Comparison of ENCODE assay signal across 8 cellular contexts in the genomic region with DNA sequence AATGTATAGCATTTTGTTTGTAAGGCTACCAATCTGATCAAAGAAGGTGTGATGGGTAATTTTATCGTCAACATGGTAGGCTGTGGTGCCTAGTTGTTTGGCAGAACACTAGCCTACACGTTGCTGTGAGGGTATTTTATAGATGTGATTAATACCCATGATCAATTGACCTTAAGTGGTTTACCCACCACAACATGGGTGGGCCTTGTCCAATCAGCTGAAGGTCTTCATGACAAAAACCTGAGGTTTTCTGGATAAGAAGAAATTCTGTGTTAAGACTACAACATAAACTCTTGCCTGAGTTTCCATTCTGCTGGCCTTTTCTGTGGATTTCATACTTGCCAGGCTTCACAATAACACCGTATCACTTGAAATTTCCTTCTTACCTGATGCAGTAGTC.
"Had no signal": no experiment of that assay in that cellular context is flagged by ENCODE, and none has a peak within 500 bp of the region (broad histone marks: within the 10 kb centered on the region; RNA-seq: fewer than 3 reads in every experiment).

No MANE protein-coding gene starts in this region.

- DNase-seq: GDM1, GF-D8 had no signal

- H3K4me3 ChIP-seq: GM12878 had no signal

- ATAC-seq: GM12878 had no signal

- FAIRE-seq: G401.6, GM12878, GM12891, GM12892, GM18507, GM19239 had no signal
